Comparison of ENCODE assay signal across 27 cellular contexts in the genomic region with DNA sequence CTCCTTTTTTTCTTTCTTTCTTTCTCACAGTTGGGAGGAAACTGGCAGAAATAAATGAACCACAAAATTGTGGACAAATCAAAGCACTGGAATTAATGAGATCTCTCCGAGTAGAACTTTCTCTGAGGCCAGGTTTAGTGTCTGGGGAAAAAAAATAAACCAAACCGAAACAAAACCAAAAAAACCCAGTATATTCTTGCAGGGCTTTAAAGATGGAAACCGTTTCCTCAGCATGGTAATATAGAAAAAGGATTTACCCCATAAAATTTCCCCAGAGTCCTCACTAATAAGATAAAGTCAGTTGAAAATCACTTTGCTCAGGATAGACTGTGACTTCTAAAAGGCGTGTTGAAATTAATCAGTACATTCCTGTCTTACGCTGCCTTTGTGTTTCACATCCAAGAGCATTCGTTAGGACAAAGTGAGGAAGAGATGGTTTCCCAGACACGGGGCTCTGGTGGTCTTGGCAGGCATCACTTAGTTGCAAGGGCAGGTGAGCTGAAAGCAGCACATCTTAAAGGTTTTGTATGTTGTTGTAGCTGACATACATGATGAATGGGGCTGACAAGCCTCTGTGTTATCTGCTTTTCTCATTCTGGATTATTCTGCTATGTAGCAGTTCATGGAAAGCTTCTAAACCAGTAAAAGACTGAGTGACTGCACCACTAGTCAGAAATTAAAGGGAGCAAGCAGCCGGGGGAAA.
DNase-seq lines count a peak whose midpoint lies in the region; ATAC-seq, FAIRE-seq and TF ChIP-seq lines count a peak whose summit lies in the region.
"Had no signal": no experiment of that assay in that cellular context is flagged by ENCODE, and none has a peak within 500 bp of the region (broad histone marks: within the 10 kb centered on the region; RNA-seq: fewer than 3 reads in every experiment).

No MANE protein-coding gene starts in this region.

- H3K9ac ChIP-seq in PC-3 (ENCODE audit: low read length) (no peak overlapping the region), GM12878 (ENCODE audit: control insufficient read depth, insufficient read depth, low read length) (no peak overlapping the region), neural cell (ENCODE audit: low read length) (no peak overlapping the region), skeletal muscle satellite cell (ENCODE audit: low read depth, low read length) (no peak overlapping the region)
- H3K9ac ChIP-seq: BLaER1 treated with 17β-estradiol and CSF1 and Interleukin-3, amounts not matched to agents 10 nM and 100 nM had no signal

- TF ChIP-seq RAD21 in GM12878 (IDR thresholded peaks at IDR 0.05; ENCODE audit: insufficient read depth, low read depth, low read length) (no peak), neural cell (conservative IDR thresholded peaks at IDR 0.05) (peak; percentile 13)

- H3K4me1 Mint-ChIP-seq in Caco-2 (ENCODE audit: low read depth, unreplicated experiment), result no peaks in the 10 kb centered on the region

- H3K36me3 ChIP-seq in PC-3 (ENCODE audit: low read depth, low read length) (no peaks in the 10 kb centered on the region), GM12878 (ENCODE audit: control insufficient read depth in 2 of 2, insufficient read depth in 2 of 2, low read length in 1 of 2) (no peaks in the 10 kb centered on the region), neural cell (ENCODE audit: insufficient read depth, low read length) (no peaks in the 10 kb centered on the region), skeletal muscle satellite cell (ENCODE audit: insufficient read depth, low read length) (no peaks in the 10 kb centered on the region), Caco-2 (ENCODE audit: control insufficient read depth, insufficient read depth, low read length) (no peaks in the 10 kb centered on the region)
- H3K36me3 ChIP-seq: BLaER1 treated with 17β-estradiol and CSF1 and Interleukin-3, amounts not matched to agents 10 nM and 100 nM; SJSA1 had no signal

- H3K4me3 ChIP-seq in PC-3 (ENCODE audit: low read length) (no peak overlapping the region), GM12878 (no peak overlapping the region; the same call in 1 of the 2 replicates), neural cell (ENCODE audit: low read length) (no peak overlapping the region), skeletal muscle satellite cell (ENCODE audit: low read length) (peak overlapping the region; percentile 18), Caco-2 (ENCODE audit: low read depth, low read length) (no peak overlapping the region)
- H3K4me3 ChIP-seq: BLaER1 treated with 17β-estradiol and CSF1 and Interleukin-3, amounts not matched to agents 10 nM and 100 nM; SJSA1 had no signal

- WGBS in GM12878 (ENCODE audit: insufficient coverage, insufficient replicate concordance, low lambda C conversion rate, missing lambda C conversion rate), result 32% methylated on average over 8 of the region's 8 CpGs

- H3K9me2 ChIP-seq in PC-3 (replicated peaks; ENCODE audit: low read length), result no peaks in the 10 kb centered on the region
- H3K9me2 ChIP-seq in neural cell (ENCODE audit: insufficient read depth, low read length), result no peaks in the 10 kb centered on the region

- no peaks in the 10 kb centered on the region for H3K36me3 Mint-ChIP-seq in Caco-2 (ENCODE audit: insufficient read depth, unreplicated experiment)

- no peak for FAIRE-seq in GM12878 (lab: Jason Lieb, UNC)
- FAIRE-seq: A204.1, GM12891 had no signal

- H3F3A ChIP-seq in PC-3 (ENCODE audit: low read length, unreplicated experiment), result no peaks in the 10 kb centered on the region
- no peaks in the 10 kb centered on the region for H3F3A ChIP-seq in neural cell (ENCODE audit: insufficient read depth, low read length, poor library complexity, severe bottlenecking)

- no peak overlapping the region for H2AFZ ChIP-seq in PC-3 (ENCODE audit: low read length)
- H2AFZ ChIP-seq in GM12878 (ENCODE audit: control insufficient read depth, low read depth, low read length), result peak overlapping the region; percentile 75
- no peak overlapping the region for H2AFZ ChIP-seq in neural cell (ENCODE audit: low read depth, low read length)

- DNase-seq in PC-3 (no peak), GM12878 (ENCODE audit: low read depth, low spot score) (no peak), NCI-H2107 (lab: John Stamatoyannopoulos, UW) (no peak), NCI-H2171 treated with DMSO at 0.1 percent for 48 hours (lab: John Stamatoyannopoulos, UW) (no peak), Caco-2 (no peak)
- DNase-seq: CD4-positive, alpha-beta T cell; DMS79; EL; GDM1; NCI-H1092; NCI-H1417 treated with DMSO at 0.1 percent for 48 hours; NCI-H1694 treated with DMSO at 0.1 percent for 48 hours; NCI-H2081; NCI-H2171; NCI-H345; NCI-H510A treated with DMSO at 0.1 percent for 48 hours; NCI-H774; Right ventricle myocardium superior; RPMI8226 had no signal

- no peak for TF ChIP-seq CTCF in PC-3 (conservative IDR thresholded peaks at IDR 0.05; ENCODE audit: low read depth, low read length)
- no peak for TF ChIP-seq CTCF in GM12878 (IDR thresholded peaks at IDR 0.05 in 2 of 3, conservative IDR thresholded peaks at IDR 0.05 in 1 of 3; ENCODE audit: control insufficient read depth in 2 of 3, extremely low read depth in 1 of 3, insufficient read depth in 1 of 3, low read depth in 3 of 3, low read length in 3 of 3)
- no peak for TF ChIP-seq CTCF in neural cell (IDR thresholded peaks at IDR 0.05; ENCODE audit: poor library complexity, severe bottlenecking)
- TF ChIP-seq CTCF in Caco-2 (IDR thresholded peaks at IDR 0.05; ENCODE audit: insufficient read depth in 1 of 2, low read depth in 1 of 2, low read length in 1 of 2, severe bottlenecking in 1 of 2, unreplicated experiment in 1 of 2), result no peak

- no peaks in the 10 kb centered on the region for H3K27me3 Mint-ChIP-seq in Caco-2 (ENCODE audit: insufficient read depth, unreplicated experiment)
- H3K27me3 Mint-ChIP-seq: CD4-positive, alpha-beta T cell had no signal

- POLR2A ChIA-PET in PC-3 (lab: Charles Lee; ENCODE audit: unreplicated experiment) (no interaction called here), GM12878 (lab: Charles Lee) (no interaction called here), Caco-2 (lab: Charles Lee) (no interaction called here)

- no peaks in the 10 kb centered on the region for H4K20me1 ChIP-seq in PC-3 (ENCODE audit: low read length)
- H4K20me1 ChIP-seq in GM12878 (ENCODE audit: control insufficient read depth, insufficient read depth), result no peaks in the 10 kb centered on the region
- no peaks in the 10 kb centered on the region for H4K20me1 ChIP-seq in neural cell (ENCODE audit: insufficient read depth)
- H4K20me1 ChIP-seq: BLaER1 treated with 17β-estradiol and CSF1 and Interleukin-3, amounts not matched to agents 10 nM and 100 nM had no signal

- TF ChIP-seq EP300 in GM12878 (IDR thresholded peaks at IDR 0.05; ENCODE audit: borderline replicate concordance in 1 of 2, control insufficient read depth in 1 of 2, low read depth in 2 of 2, low read length in 2 of 2), result no peak
- TF ChIP-seq EP300 in neural cell (conservative IDR thresholded peaks at IDR 0.05; ENCODE audit: poor library complexity, severe bottlenecking), result peak; percentile 45

- RAD21 ChIA-PET in GM12878 (lab: Charles Lee; ENCODE audit: unreplicated experiment), result interaction anchor here (0.9 kb wide), 1 partner anchor 9 kb away, joined by 3 read pairs; no protein-coding TSS in a partner anchor

- no peak for TF ChIP-seq POLR2A in GM12878 (IDR thresholded peaks at IDR 0.05; ENCODE audit: low read depth, low read length)

- in situ Hi-C loops in GM12878 (cut with MboI), result no loop called here

- no peaks in the 10 kb centered on the region for H3K27me3 ChIP-seq in PC-3 (ENCODE audit: low read length)
- no peaks in the 10 kb centered on the region for H3K27me3 ChIP-seq in GM12878 (replicated peaks in 1 of 2; ENCODE audit: control insufficient read depth in 2 of 2, insufficient read depth in 2 of 2, low read length in 1 of 2)
- H3K27me3 ChIP-seq in neural cell (ENCODE audit: insufficient read depth, low read depth, low read length), result no peaks in the 10 kb centered on the region
- no peaks in the 10 kb centered on the region for H3K27me3 ChIP-seq in skeletal muscle satellite cell (ENCODE audit: control insufficient read depth, insufficient read depth, low read length)
- H3K27me3 ChIP-seq in Caco-2 (replicated peaks; ENCODE audit: control insufficient read depth, insufficient read depth, low read length), result no peaks in the 10 kb centered on the region
- H3K27me3 ChIP-seq: BLaER1 treated with 17β-estradiol and CSF1 and Interleukin-3, amounts not matched to agents 10 nM and 100 nM; SJSA1 had no signal

- ATAC-seq in PC-3 (no peak), GM12878 (peak; percentile 67)
- ATAC-seq: HCT116 had no signal

- intact Hi-C loops in PC-3 (cut with micrococcal nuclease) (no loop called here), GM12878 (cut with micrococcal nuclease; ENCODE audit: unreplicated experiment) (no loop called here), Caco-2 (cut with micrococcal nuclease; ENCODE audit: unreplicated experiment) (no loop called here)

- H3K4me1 ChIP-seq in PC-3 (ENCODE audit: insufficient read depth, low read length) (peaks cover 17% of the 10 kb centered on the region), GM12878 (ENCODE audit: control insufficient read depth, insufficient read depth, low read length) (peaks cover 4% of the 10 kb centered on the region; the same call in 1 of the 2 replicates), skeletal muscle satellite cell (ENCODE audit: control insufficient read depth, insufficient read depth, low read length) (peaks cover 4% of the 10 kb centered on the region), Caco-2 (no peaks in the 10 kb centered on the region)
- H3K4me1 ChIP-seq: SJSA1 had no signal

- SMC1A ChIA-PET in GM12878 (lab: Charles Lee; ENCODE audit: uncharacterized antibody, unreplicated experiment), result interaction anchor here (0.8 to 1.3 kb wide), 2 partner anchors 9 to 91 kb away, joined by 3 to 5 read pairs; no protein-coding TSS in a partner anchor

- H3K9me3 Mint-ChIP-seq in Caco-2 (ENCODE audit: unreplicated experiment), result peaks cover 7% of the 10 kb centered on the region

- CTCF ChIA-PET in PC-3 (lab: Charles Lee) (no interaction called here), GM12878 (lab: Yijun Ruan, JAX) (interaction anchor here (0.5 kb wide), 1 partner anchor 77 kb away, joined by 3 read pairs; no protein-coding TSS in a partner anchor), Caco-2 (lab: Charles Lee) (no interaction called here)

- BruUV-seq in PC-3 (replicated peaks; lab: Mats Ljungman, UMichigan) (no TSS peak), GM12878 (replicated peaks; lab: Mats Ljungman, UMichigan) (no TSS peak), Caco-2 (replicated peaks; lab: Mats Ljungman, UMichigan) (no TSS peak)

- H3K27ac Mint-ChIP-seq in Caco-2 (ENCODE audit: unreplicated experiment), result no peak overlapping the region
- H3K27ac Mint-ChIP-seq: CD4-positive, alpha-beta T cell had no signal

- H3K9me3 ChIP-seq in PC-3 (ENCODE audit: low read length) (no peaks in the 10 kb centered on the region), GM12878 (replicated peaks; ENCODE audit: control insufficient read depth, insufficient read depth, low read length) (no peaks in the 10 kb centered on the region; the same call in 2 of the 3 replicates), neural cell (ENCODE audit: low read length) (no peaks in the 10 kb centered on the region), skeletal muscle satellite cell (replicated peaks; ENCODE audit: low read length) (no peaks in the 10 kb centered on the region), Caco-2 (no peaks in the 10 kb centered on the region)
- H3K9me3 ChIP-seq: SJSA1 had no signal

- H3K79me2 ChIP-seq in PC-3 (ENCODE audit: low read length), result no peaks in the 10 kb centered on the region
- H3K79me2 ChIP-seq in GM12878 (ENCODE audit: control insufficient read depth, insufficient read depth, low read length), result no peaks in the 10 kb centered on the region
- no peaks in the 10 kb centered on the region for H3K79me2 ChIP-seq in neural cell (replicated peaks; ENCODE audit: insufficient read depth, low read length)

- H3K27ac ChIP-seq in PC-3 (ENCODE audit: low read length), result peak overlapping the region; percentile 67
- H3K27ac ChIP-seq in GM12878 (ENCODE audit: control insufficient read depth, insufficient read depth), result no peak overlapping the region; the same call in 1 of the 2 replicates
- no peak overlapping the region for H3K27ac ChIP-seq in neural cell (ENCODE audit: low read length)
- H3K27ac ChIP-seq: BLaER1 treated with 17β-estradiol and CSF1 and Interleukin-3, amounts not matched to agents 10 nM and 100 nM; HL-60; SJSA1 had no signal

- no peak overlapping the region for H3K4me2 ChIP-seq in PC-3 (ENCODE audit: low read length)
- peak overlapping the region; percentile 44 for H3K4me2 ChIP-seq in GM12878 (ENCODE audit: control insufficient read depth, insufficient read depth)
- no peak overlapping the region for H3K4me2 ChIP-seq in neural cell (ENCODE audit: low read length)
- H3K4me2 ChIP-seq in skeletal muscle satellite cell (ENCODE audit: low read length), result peak overlapping the region; percentile 69

- no peak overlapping the region for H3K4me3 Mint-ChIP-seq in Caco-2 (ENCODE audit: unreplicated experiment)
- H3K4me3 Mint-ChIP-seq: CD4-positive, alpha-beta T cell had no signal

Comparison
In these comparisons a context has a peak if more than half of its experiments do, and no peak if none do; other contexts are left out.
1. H3K4me2 ChIP-seq: peak in GM12878 (single experiment) and skeletal muscle satellite cell (single experiment); none in PC-3 (single experiment) and neural cell (single experiment).